ENCODE assay signal across 8 cellular contexts in genomic region chr22:19723165-19723989, GRCh38. TPM values are rescaled to one million over a fixed set of nuclear protein-coding genes. Genes with fewer than 3 reads are reported as not detected.
A peak's percentile ranks its signal among the peaks of the same experiment; 100 is the strongest.
DNase-seq lines count a peak whose midpoint lies in the region; ATAC-seq and TF ChIP-seq lines count a peak whose summit lies in the region.

TSS of gene GP1BB (plus strand) at chr22:19723539. CDS start at chr22:19723570, 31 bp downstream.

- H3K27ac ChIP-seq in foreskin keratinocyte = no peak within 1 kb of the TSS
- H3K27ac ChIP-seq in effector memory CD4-positive, alpha-beta T cell (ENCODE audit: insufficient read depth, low read length, poor library complexity, severe bottlenecking) = no peak within 1 kb of the TSS

- no peaks in the 10 kb centered on the region for H3K4me1 Mint-ChIP-seq in T-helper 2 cell treated with Interferon-gamma antibody and Interleukin-4, amounts not matched to agents 5 μg/mL and 100 μg/mL, for 36 hours (ENCODE audit: low read depth)
- H3K4me1 Mint-ChIP-seq in progenitor cell of endocrine pancreas (ENCODE audit: low read depth) = peaks cover 7% of the 10 kb centered on the region

- TF ChIP-seq CTCF in GM13976 (IDR thresholded peaks at IDR 0.05; ENCODE audit: borderline replicate concordance, control extremely low read depth, extremely low read depth, insufficient read depth, missing control alignments) (no peak), foreskin keratinocyte (conservative IDR thresholded peaks at IDR 0.05) (no peak), progenitor cell of endocrine pancreas (IDR thresholded peaks at IDR 0.05; ENCODE audit: unreplicated experiment) (no peak)

- H3K27ac Mint-ChIP-seq in T-helper 2 cell treated with Interferon-gamma antibody and Interleukin-4, amounts not matched to agents 5 μg/mL and 100 μg/mL, for 36 hours = no peak within 1 kb of the TSS
- no peak within 1 kb of the TSS for H3K27ac Mint-ChIP-seq in progenitor cell of endocrine pancreas

- no peak within 1 kb of the TSS for H3K4me3 Mint-ChIP-seq in T-helper 2 cell treated with Interferon-gamma antibody and Interleukin-4, amounts not matched to agents 5 μg/mL and 100 μg/mL, for 36 hours
- peak within 1 kb of the TSS; percentile 48 for H3K4me3 Mint-ChIP-seq in progenitor cell of endocrine pancreas (ENCODE audit: low read depth)

- peak; percentile 67 for DNase-seq in GM13976 (ENCODE audit: low spot score)
- peak; percentile 20 for DNase-seq in T-helper 2 cell treated with Interferon-gamma antibody and Interleukin-4, amounts not matched to agents 5 μg/mL and 100 μg/mL, for 36 hours (ENCODE audit: low spot score)
- peak; percentile 14 to 33 for DNase-seq in foreskin keratinocyte
- DNase-seq in progenitor cell of endocrine pancreas (ENCODE audit: low spot score, unreplicated experiment) = no peak
- DNase-seq in effector memory CD4-positive, alpha-beta T cell = no peak

- in situ Hi-C loops in GM13976 (cut with MboI; ENCODE audit: low sequenced_read_pairs, unreplicated experiment) = no loop called here

- peaks cover 55% of the 10 kb centered on the region for H3K27me3 ChIP-seq in foreskin keratinocyte
- peaks cover 29% of the 10 kb centered on the region for H3K27me3 ChIP-seq in effector memory CD4-positive, alpha-beta T cell (replicated peaks; ENCODE audit: control insufficient read depth, insufficient read depth, low read length, poor library complexity, severe bottlenecking)

- H3K9me3 Mint-ChIP-seq in T-helper 2 cell treated with Interferon-gamma antibody and Interleukin-4, amounts not matched to agents 5 μg/mL and 100 μg/mL, for 36 hours = no peaks in the 10 kb centered on the region
- H3K9me3 Mint-ChIP-seq in progenitor cell of endocrine pancreas (ENCODE audit: low read depth) = no peaks in the 10 kb centered on the region

- H3K9me3 ChIP-seq in effector memory CD4-positive, alpha-beta T cell (ENCODE audit: control insufficient read depth, low read length) = no peaks in the 10 kb centered on the region

- peaks cover 47% of the 10 kb centered on the region for H3K27me3 Mint-ChIP-seq in T-helper 2 cell treated with Interferon-gamma antibody and Interleukin-4, amounts not matched to agents 5 μg/mL and 100 μg/mL, for 36 hours (ENCODE audit: low read depth)
- H3K27me3 Mint-ChIP-seq in progenitor cell of endocrine pancreas = peaks cover 74% of the 10 kb centered on the region

- ATAC-seq in foreskin keratinocyte (peak; percentile 53), HG02884 (IDR thresholded peaks at IDR 0.05; ENCODE audit: unreplicated experiment) (no peak), HG03521 (IDR thresholded peaks at IDR 0.05; ENCODE audit: unreplicated experiment) (no peak), GM21825 (IDR thresholded peaks at IDR 0.05; ENCODE audit: unreplicated experiment) (no peak)

- H3K4me3 ChIP-seq in effector memory CD4-positive, alpha-beta T cell (ENCODE audit: insufficient read depth, low read depth, low read length, poor library complexity, severe bottlenecking) = no peak within 1 kb of the TSS

- no peaks in the 10 kb centered on the region for H3K36me3 ChIP-seq in effector memory CD4-positive, alpha-beta T cell (ENCODE audit: control insufficient read depth, insufficient read depth, low read length)

- no peaks in the 10 kb centered on the region for H3K36me3 Mint-ChIP-seq in T-helper 2 cell treated with Interferon-gamma antibody and Interleukin-4, amounts not matched to agents 5 μg/mL and 100 μg/mL, for 36 hours (ENCODE audit: low read depth)
- H3K36me3 Mint-ChIP-seq in progenitor cell of endocrine pancreas (ENCODE audit: insufficient read depth) = peaks cover 11% of the 10 kb centered on the region

- no peaks in the 10 kb centered on the region for H3K4me1 ChIP-seq in foreskin keratinocyte
- H3K4me1 ChIP-seq in effector memory CD4-positive, alpha-beta T cell (ENCODE audit: control insufficient read depth, insufficient read depth, low read length, poor library complexity, severe bottlenecking) = peaks cover 22% of the 10 kb centered on the region

RNA-seq across cellular contexts. Expression of gene GP1BB, which starts in this region (rescaled TPM):
- total RNA-seq in foreskin keratinocyte (0.21 and 0.54 TPM in 2 replicates), progenitor cell of endocrine pancreas (5.8 and 7.7 TPM in 2 replicates)
- 0.28 and 0.56 TPM in 2 replicates for polyA plus RNA-seq in foreskin keratinocyte

Comparison
In these comparisons a context has a peak if more than half of its experiments do, and no peak if none do; other contexts are left out.
1. Peak in DNase-seq and ATAC-seq in foreskin keratinocyte; RNA of the gene not detected or under 1 TPM.
2. DNase-seq: peak in GM13976 (single experiment) and T-helper 2 cell treated with Interferon-gamma antibody and Interleukin-4, amounts not matched to agents 5 μg/mL and 100 μg/mL, for 36 hours (single experiment); none in progenitor cell of endocrine pancreas (single experiment) and effector memory CD4-positive, alpha-beta T cell (0 of 3).